In the genomic region with DNA sequence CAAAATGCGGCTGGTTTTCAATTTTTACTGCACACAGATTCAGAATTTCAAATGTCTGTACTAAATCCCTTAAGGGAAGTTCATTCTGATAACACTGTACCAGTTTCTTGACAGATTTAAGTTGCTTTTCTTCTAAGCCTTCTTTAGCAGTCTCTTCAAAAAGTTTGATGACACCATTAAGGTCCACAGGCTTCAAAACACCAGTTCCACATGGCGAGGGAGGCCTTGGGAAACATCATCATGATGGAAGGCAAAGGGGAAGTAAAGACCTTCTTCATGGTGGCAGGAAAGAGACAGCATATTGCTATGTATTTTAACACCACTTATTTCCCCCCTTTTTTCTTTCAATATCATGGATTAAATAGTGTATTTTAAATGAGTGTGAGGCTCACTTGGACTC, we compare ENCODE assay signal across 14 cellular contexts. TPM values are rescaled to one million over a fixed set of nuclear protein-coding genes. Genes with fewer than 3 reads are reported as not detected.
DNase-seq lines count a peak whose midpoint lies in the region; ATAC-seq lines count a peak whose summit lies in the region.
"Had no signal": no experiment of that assay in that cellular context is flagged by ENCODE, and none has a peak within 500 bp of the region (broad histone marks: within the 10 kb centered on the region; RNA-seq: fewer than 3 reads in every experiment).

No MANE protein-coding gene starts in this region.

- H3K9ac ChIP-seq in GM23248, result peak overlapping the region; percentile 40; the same call in 1 of the 2 replicates
- H3K9ac ChIP-seq in mesenchymal stem cell (ENCODE audit: low read length), result peak overlapping the region; percentile 63

- peaks cover 84% of the 10 kb centered on the region for H3K4me1 ChIP-seq in CD4-positive, CD25-positive, alpha-beta regulatory T cell (ENCODE audit: control insufficient read depth, insufficient read depth, low read length, poor library complexity, severe bottlenecking)
- H3K4me1 ChIP-seq in GM23248 (ENCODE audit: insufficient read depth) (peaks cover 31% of the 10 kb centered on the region), mesenchymal stem cell (ENCODE audit: control insufficient read depth, insufficient read depth, low read depth, low read length) (no peaks in the 10 kb centered on the region)
- H3K4me1 ChIP-seq: Caco-2 had no signal

- no peak overlapping the region for H3K14ac ChIP-seq in mesenchymal stem cell (ENCODE audit: low read length in 2 of 2)

- H3K36me3 ChIP-seq in CD4-positive, CD25-positive, alpha-beta regulatory T cell (ENCODE audit: control insufficient read depth, insufficient read depth, low read length), result peaks cover 28% of the 10 kb centered on the region
- H3K36me3 ChIP-seq in GM23248 (ENCODE audit: low read depth), result 0 out of 2 replicates have a peak, but pooled peaks cover 12% of the 10 kb centered on the region
- H3K36me3 ChIP-seq in mesenchymal stem cell (ENCODE audit: control insufficient read depth in 1 of 2, insufficient read depth in 2 of 2, low read depth in 1 of 2, low read length in 2 of 2), result peaks cover 4 to 38% of the 10 kb centered on the region in 2 experiments

- H3K9me3 Mint-ChIP-seq in CD4-positive, CD25-positive, alpha-beta regulatory T cell, result no peaks in the 10 kb centered on the region
- H3K9me3 Mint-ChIP-seq in activated naive CD4-positive, alpha-beta T cell treated with anti-CD3 and anti-CD28 coated beads, Interleukin-2, amount 50 U/mL, for 72 hours, result no peaks in the 10 kb centered on the region

- no peaks in the 10 kb centered on the region for H3K79me1 ChIP-seq in mesenchymal stem cell (replicated peaks; ENCODE audit: low read length, poor library complexity, severe bottlenecking)

- H2AK5ac ChIP-seq in mesenchymal stem cell (ENCODE audit: low read length, severe bottlenecking), result no peak overlapping the region

- peaks cover 29 to 90% (median 60%) of the 10 kb centered on the region in 4 donors for H3K4me1 Mint-ChIP-seq in CD4-positive, CD25-positive, alpha-beta regulatory T cell

- no peaks in the 10 kb centered on the region for H3K27me3 Mint-ChIP-seq in CD4-positive, CD25-positive, alpha-beta regulatory T cell

- H3K27ac Mint-ChIP-seq in CD4-positive, CD25-positive, alpha-beta regulatory T cell, result peak overlapping the region; percentile 91 to 99 (median 93)
- peak overlapping the region; percentile 56 to 94 for H3K27ac Mint-ChIP-seq in activated naive CD4-positive, alpha-beta T cell treated with anti-CD3 and anti-CD28 coated beads, Interleukin-2, amount 50 U/mL, for 72 hours

- no peak overlapping the region for H4K8ac ChIP-seq in mesenchymal stem cell (ENCODE audit: low read length)

- H3K27ac ChIP-seq in CD4-positive, CD25-positive, alpha-beta regulatory T cell (ENCODE audit: insufficient read depth, low read length, poor library complexity, severe bottlenecking), result peak overlapping the region; percentile 89
- H3K27ac ChIP-seq in GM23248 (peak overlapping the region; percentile 74), mesenchymal stem cell (ENCODE audit: low read length, poor library complexity, severe bottlenecking) (no peak overlapping the region)

- H4K91ac ChIP-seq in mesenchymal stem cell (ENCODE audit: low read length), result no peak overlapping the region

- no peak overlapping the region for H3K18ac ChIP-seq in mesenchymal stem cell (ENCODE audit: low read depth in 1 of 2, low read length in 2 of 2)

- H3K9me2 ChIP-seq in GM23248 (ENCODE audit: insufficient read depth), result no peaks in the 10 kb centered on the region

- no peak overlapping the region for H2BK15ac ChIP-seq in mesenchymal stem cell (ENCODE audit: low read depth, poor library complexity, severe bottlenecking)

- H2BK12ac ChIP-seq in mesenchymal stem cell (ENCODE audit: low read length in 2 of 2), result no peak overlapping the region

- peaks cover 70% of the 10 kb centered on the region for H3K79me2 ChIP-seq in GM23248 (ENCODE audit: insufficient read depth)

- WGBS in GM23248 (ENCODE audit: low coverage in 1 of 2, low lambda C conversion rate in 2 of 2, missing lambda C conversion rate in 2 of 2), 2 experiments, result 97% methylated on average over 2 of the region's 2 CpGs
- WGBS in mesenchymal stem cell, result 100% methylated on average over 1 of the region's 2 CpGs

- H3K4me2 ChIP-seq in GM23248 (ENCODE audit: unreplicated experiment) (peak overlapping the region; percentile 55), mesenchymal stem cell (ENCODE audit: low read length, poor library complexity, severe bottlenecking) (no peak overlapping the region)
- H3K4me2 ChIP-seq: smooth muscle cell had no signal

- peak overlapping the region; percentile 72 for H3K4me3 ChIP-seq in CD4-positive, CD25-positive, alpha-beta regulatory T cell (ENCODE audit: low read depth, low read length)
- no peak overlapping the region for H3K4me3 ChIP-seq in GM23248
- no peak overlapping the region for H3K4me3 ChIP-seq in mesenchymal stem cell (ENCODE audit: insufficient read depth in 1 of 2, low read depth in 1 of 2, low read length in 2 of 2)
- H3K4me3 ChIP-seq: mucosa of descending colon, smooth muscle cell had no signal

- DNase-seq in CD4-positive, CD25-positive, alpha-beta regulatory T cell, result no peak
- DNase-seq in GM23248 (no peak), mesenchymal stem cell (no peak), superior temporal gyrus (ENCODE audit: extremely low spot score) (no peak)
- DNase-seq in activated naive CD4-positive, alpha-beta T cell treated with anti-CD3 and anti-CD28 coated beads, Interleukin-2, amount 50 U/mL, for 72 hours (ENCODE audit: low spot score in 2 of 2), result no peak
- no peak for DNase-seq in activated CD8-positive, alpha-beta memory T cell treated with anti-CD3 and anti-CD28 coated beads, Interleukin-2, amount 50 U/mL, for 4 hours
- DNase-seq: Caco-2, hypothalamus, NCI-H2171 had no signal

- no peaks in the 10 kb centered on the region for H3K27me3 ChIP-seq in CD4-positive, CD25-positive, alpha-beta regulatory T cell (ENCODE audit: control insufficient read depth, insufficient read depth, low read length)
- H3K27me3 ChIP-seq in GM23248 (replicated peaks; ENCODE audit: insufficient read depth) (no peaks in the 10 kb centered on the region), mesenchymal stem cell (ENCODE audit: control insufficient read depth in 1 of 2, insufficient read depth in 1 of 2, low read length in 2 of 2) (no peaks in the 10 kb centered on the region)

- H2BK120ac ChIP-seq in mesenchymal stem cell (ENCODE audit: low read depth, low read length), result no peak overlapping the region

- H3K4me3 Mint-ChIP-seq in CD4-positive, CD25-positive, alpha-beta regulatory T cell, result peak overlapping the region; percentile 73 to 91 (median 80)

- no peak overlapping the region for H2BK5ac ChIP-seq in mesenchymal stem cell (ENCODE audit: low read depth, low read length, poor library complexity, severe bottlenecking)

- no peak overlapping the region for H3K4ac ChIP-seq in mesenchymal stem cell (ENCODE audit: low read depth in 1 of 2, low read length in 2 of 2)

- H3K36me3 Mint-ChIP-seq in CD4-positive, CD25-positive, alpha-beta regulatory T cell, result peaks cover 36% of the 10 kb centered on the region
- peaks cover 26 to 53% of the 10 kb centered on the region in 2 donors for H3K36me3 Mint-ChIP-seq in activated naive CD4-positive, alpha-beta T cell treated with anti-CD3 and anti-CD28 coated beads, Interleukin-2, amount 50 U/mL, for 72 hours

- H3F3A ChIP-seq in GM23248 (ENCODE audit: insufficient read depth), result peaks cover 35% of the 10 kb centered on the region

- in situ Hi-C loops in GM23248 (cut with MboI), result loop anchor here (10.0 kb wide), 1 partner anchor 59 kb away; no protein-coding TSS in a partner anchor

- H4K20me1 ChIP-seq in GM23248 (ENCODE audit: insufficient read depth), result no peaks in the 10 kb centered on the region

- H3K9me3 ChIP-seq in CD4-positive, CD25-positive, alpha-beta regulatory T cell (ENCODE audit: control insufficient read depth in 2 of 2, low read length in 2 of 2), result no peaks in the 10 kb centered on the region
- H3K9me3 ChIP-seq in GM23248 (ENCODE audit: low read depth) (no peaks in the 10 kb centered on the region), mesenchymal stem cell (ENCODE audit: control insufficient read depth, low read length) (no peaks in the 10 kb centered on the region)
- H3K9me3 ChIP-seq: Caco-2, mucosa of descending colon had no signal

- H3K23ac ChIP-seq in mesenchymal stem cell (ENCODE audit: low read length in 2 of 2), result no peak overlapping the region

- H2AFZ ChIP-seq in GM23248, result no peak overlapping the region
- H2AFZ ChIP-seq in mesenchymal stem cell (ENCODE audit: low read depth, low read length), result no peak overlapping the region

- ATAC-seq in CD4-positive, CD25-positive, alpha-beta regulatory T cell (ENCODE audit: low read depth in 2 of 2), result no peak
- no peak for ATAC-seq in activated naive CD4-positive, alpha-beta T cell treated with anti-CD3 and anti-CD28 coated beads, Interleukin-2, amount 50 U/mL, for 72 hours
- ATAC-seq in GM21619 (IDR thresholded peaks at IDR 0.05; ENCODE audit: unreplicated experiment), result no peak
- ATAC-seq in HG03280 (IDR thresholded peaks at IDR 0.05; ENCODE audit: unreplicated experiment), result no peak

RNA-seq across cellular contexts. Expression of gene NLRC5, which starts 24.5 kb away (rescaled TPM):
- 842 TPM for total RNA-seq in CD4-positive, CD25-positive, alpha-beta regulatory T cell
- 100 to 1,000 TPM in 1 of 4 donors, 10 to 100 TPM in 3; 75.3 to 112 (median 97.2) TPM for polyA plus RNA-seq in CD4-positive, CD25-positive, alpha-beta regulatory T cell
- 17.1 and 23.8 TPM in 2 replicates for total RNA-seq in GM23248 (2014; rRNA removed; shearing (Covaris generic))
- 9.3 and 10.6 TPM in 2 replicates for polyA plus RNA-seq in GM23248 (2016; fragmentation: Nextera tagmentation; extraction: Ambion mirVana)
- total RNA-seq in activated naive CD4-positive, alpha-beta T cell treated with anti-CD3 and anti-CD28 coated beads, Interleukin-2, amount 50 U/mL, for 72 hours, result 100 to 1,000 TPM; 231 to 254 TPM
- 10.4 TPM for polyA plus RNA-seq in mesenchymal stem cell (2013, experiment 1 of 2)
- 10.5 TPM for polyA plus RNA-seq in mesenchymal stem cell (2013, experiment 2 of 2)

RNA-seq across cellular contexts. Expression of gene CETP, which starts 52.2 kb away (rescaled TPM):
- total RNA-seq in CD4-positive, CD25-positive, alpha-beta regulatory T cell, result not detected
- under 1 TPM in 1 of 4 donors, not detected in 3; 0.27 TPM for polyA plus RNA-seq in CD4-positive, CD25-positive, alpha-beta regulatory T cell
- total RNA-seq in GM23248 (2014; rRNA removed; shearing (Covaris generic)), result not detected in 2 replicates
- not detected in 2 replicates for polyA plus RNA-seq in GM23248 (2016; fragmentation: Nextera tagmentation; extraction: Ambion mirVana)
- not detected for total RNA-seq in activated naive CD4-positive, alpha-beta T cell treated with anti-CD3 and anti-CD28 coated beads, Interleukin-2, amount 50 U/mL, for 72 hours
- polyA plus RNA-seq in mesenchymal stem cell (2013, experiment 1 of 2), result not detected
- polyA plus RNA-seq in mesenchymal stem cell (2013, experiment 2 of 2), result 0.03 TPM
- total RNA-seq: Caco-2, H1, smooth muscle cell had no signal
- polyA plus RNA-seq: H1, smooth muscle cell had no signal
